In genomic region chr16:57355898-57356414, GRCh38 we compare ENCODE assay signal across 17 cellular contexts. TPM values are rescaled to one million over a fixed set of nuclear protein-coding genes. Genes with fewer than 3 reads are reported as not detected.
DNase-seq lines count a peak whose midpoint lies in the region; ATAC-seq, FAIRE-seq and TF ChIP-seq lines count a peak whose summit lies in the region.
"Had no signal": no experiment of that assay in that cellular context is flagged by ENCODE, and none has a peak within 500 bp of the region (broad histone marks: within the 10 kb centered on the region; RNA-seq: fewer than 3 reads in every experiment).

No MANE protein-coding gene starts in this region.

- H3K9ac ChIP-seq in HepG2 (ENCODE audit: insufficient read depth, low read depth, low read length): no peak overlapping the region
- H3K9ac ChIP-seq: GM23248 had no signal

- H3K27ac Mint-ChIP-seq in osteocyte (ENCODE audit: unreplicated experiment): no peak overlapping the region
- H3K27ac Mint-ChIP-seq: CD4-positive, alpha-beta memory T cell had no signal

- FAIRE-seq in HepG2 (lab: Jason Lieb, UNC): no peak
- FAIRE-seq: A549, G401.6, GM12892, H54 had no signal

- H3K9me3 ChIP-seq in HepG2 (ENCODE audit: low read length) (no peaks in the 10 kb centered on the region), right lobe of liver (no peaks in the 10 kb centered on the region)
- H3K9me3 ChIP-seq: A549, BE2C had no signal

- no peak for TF ChIP-seq CTCF in HepG2 (CRISPR knock-in tag; IDR thresholded peaks at IDR 0.05)
- no peak for TF ChIP-seq CTCF in right lobe of liver (IDR thresholded peaks at IDR 0.05)
- no peak for TF ChIP-seq CTCF in osteocyte (IDR thresholded peaks at IDR 0.05)
- TF ChIP-seq CTCF in brain microvascular endothelial cell (IDR thresholded peaks at IDR 0.05; ENCODE audit: low read depth, low read length, missing control alignments): no peak

- no peak overlapping the region for H2AFZ ChIP-seq in HepG2 (ENCODE audit: low read length)
- H2AFZ ChIP-seq: GM23248 had no signal

- 38% methylated on average over 5 of the region's 5 CpGs for WGBS in HepG2 (ENCODE audit: low lambda C conversion rate)
- WGBS in right lobe of liver (ENCODE audit: insufficient coverage, low coverage, low lambda C conversion rate, missing lambda C conversion rate): 93% methylated on average over 5 of the region's 5 CpGs

- no peak overlapping the region for H3K4me3 Mint-ChIP-seq in osteocyte (ENCODE audit: unreplicated experiment)
- H3K4me3 Mint-ChIP-seq: CD4-positive, alpha-beta memory T cell had no signal

- H3K36me3 Mint-ChIP-seq in osteocyte (ENCODE audit: unreplicated experiment): no peaks in the 10 kb centered on the region
- H3K36me3 Mint-ChIP-seq: CD4-positive, alpha-beta memory T cell had no signal

- H3K4me2 ChIP-seq in HepG2 (ENCODE audit: low read depth, low read length): no peak overlapping the region
- H3K4me2 ChIP-seq: A549 had no signal

- H3K27me3 ChIP-seq in HepG2 (ENCODE audit: control insufficient read depth in 1 of 2, insufficient read depth in 2 of 2, low read length in 2 of 2) (peaks cover 0 to 21% of the 10 kb centered on the region in 2 experiments; a peak in 3 of 5 replicates), right lobe of liver (no peaks in the 10 kb centered on the region), brain microvascular endothelial cell (replicated peaks) (no peaks in the 10 kb centered on the region)
- H3K27me3 ChIP-seq: BE2C had no signal

- intact Hi-C loops in HepG2 (cut with micrococcal nuclease; ENCODE audit: unreplicated experiment) (no loop called here), right lobe of liver (cut with DNase I) (no loop called here)

- ATAC-seq in HepG2 (no peak), right lobe of liver (no peak), GM18867 (IDR thresholded peaks at IDR 0.05; ENCODE audit: unreplicated experiment) (no peak), GM18520 (IDR thresholded peaks at IDR 0.05; ENCODE audit: unreplicated experiment) (no peak)
- ATAC-seq: A549 had no signal

- DNase-seq in HepG2 (ENCODE audit: low spot score) (no peak), right lobe of liver (no peak), islet precursor cell (peak; percentile 11), osteocyte (ENCODE audit: extremely low spot score, unreplicated experiment) (peak; percentile 64), brain microvascular endothelial cell (no peak)
- DNase-seq: BE2C; CD4-positive, alpha-beta memory T cell; GM23248; IMR-90 had no signal

- H3K4me1 Mint-ChIP-seq in osteocyte (ENCODE audit: unreplicated experiment): no peaks in the 10 kb centered on the region
- H3K4me1 Mint-ChIP-seq: CD4-positive, alpha-beta memory T cell had no signal

- in situ Hi-C loops in HepG2 (cut with HindIII; ENCODE audit: extremely low pct_ligation_motif_present, low pct_unique_long_range_greater_than_20kb) (no loop called here), brain microvascular endothelial cell (cut with HindIII; ENCODE audit: low pct_ligation_motif_present, low sequenced_read_pairs) (no loop called here)

- BruUV-seq in HepG2 (replicated peaks; lab: Mats Ljungman, UMichigan): no TSS peak

- H3K27ac ChIP-seq in HepG2 (ENCODE audit: extremely low read length, insufficient read depth, low read length): no peak overlapping the region
- H3K27ac ChIP-seq in right lobe of liver: no peak overlapping the region
- no peak overlapping the region for H3K27ac ChIP-seq in brain microvascular endothelial cell
- H3K27ac ChIP-seq: A549, C4-2B, GM23248 had no signal

- no peak for TF ChIP-seq EP300 in HepG2 (IDR thresholded peaks at IDR 0.05; ENCODE audit: low read depth in 2 of 2, low read length in 2 of 2)
- TF ChIP-seq EP300 in HepG2 (CRISPR knock-in tag; IDR thresholded peaks at IDR 0.05; ENCODE audit: borderline replicate concordance): no peak

- CTCF ChIA-PET in HepG2 (lab: Yijun Ruan, JAX; ENCODE audit: low intra/inter-chr PET ratio, low total read pairs): no interaction called here

- TF ChIP-seq POLR2A in HepG2 (IDR thresholded peaks at IDR 0.05; ENCODE audit: insufficient read depth in 1 of 2, low read depth in 2 of 2, low read length in 2 of 2) (no peak), right lobe of liver (IDR thresholded peaks at IDR 0.05) (no peak)

- peaks cover 36% of the 10 kb centered on the region for H3K27me3 Mint-ChIP-seq in osteocyte (ENCODE audit: unreplicated experiment)

- no peaks in the 10 kb centered on the region for H4K20me1 ChIP-seq in HepG2 (ENCODE audit: insufficient read depth, low read length)

- H3K36me3 ChIP-seq in HepG2 (replicated peaks in 1 of 2; ENCODE audit: control insufficient read depth in 1 of 2, insufficient read depth in 2 of 2, low read length in 2 of 2) (no peaks in the 10 kb centered on the region), right lobe of liver (no peaks in the 10 kb centered on the region), brain microvascular endothelial cell (replicated peaks) (no peaks in the 10 kb centered on the region)
- H3K36me3 ChIP-seq: BE2C had no signal

- POLR2A ChIA-PET in HepG2 (lab: Yijun Ruan, JAX): interaction anchor here (2.0 kb wide), 1 partner anchor 16 kb away, joined by 11 read pairs; the partner anchor contains the start of gene CX3CL1

- H3K4me3 ChIP-seq in HepG2 (replicated peaks in 1 of 3; ENCODE audit: insufficient read depth in 1 of 3, low read depth in 2 of 3, low read length in 3 of 3): no peak overlapping the region
- no peak overlapping the region for H3K4me3 ChIP-seq in right lobe of liver
- no peak overlapping the region for H3K4me3 ChIP-seq in brain microvascular endothelial cell (ENCODE audit: low read depth, low read length)
- H3K4me3 ChIP-seq: A549, GM23248 had no signal

- TF ChIP-seq RAD21 in HepG2 (CRISPR knock-in tag; IDR thresholded peaks at IDR 0.05): no peak

- no peaks in the 10 kb centered on the region for H3K79me2 ChIP-seq in HepG2 (ENCODE audit: insufficient read depth, low read length)

- no peaks in the 10 kb centered on the region for H3K9me3 Mint-ChIP-seq in osteocyte (ENCODE audit: unreplicated experiment)
- H3K9me3 Mint-ChIP-seq: CD4-positive, alpha-beta memory T cell had no signal

- H3K4me1 ChIP-seq in HepG2 (ENCODE audit: insufficient read depth, low read length) (peaks cover 26% of the 10 kb centered on the region), right lobe of liver (no peaks in the 10 kb centered on the region)
- H3K4me1 ChIP-seq: A549, BE2C had no signal

RNA-seq across cellular contexts. Expression of gene CCL22, which starts 2.6 kb away (rescaled TPM):
- total RNA-seq in HepG2 (2016; rRNA removed; fragmentation: Illumina TruSeq; extraction: Trizol): 0.06 TPM in 1 of 2 replicates, not detected in the other
- not detected in 2 replicates for total RNA-seq in HepG2 (2016; cell fraction: cytosol; rRNA removed; fragmentation: Illumina TruSeq; extraction: Trizol; ENCODE audit: low read depth)
- total RNA-seq in HepG2 (2016; cell fraction: insoluble cytoplasmic fraction; rRNA removed; fragmentation: Illumina TruSeq; extraction: Trizol): 0.06 and 0.09 TPM in 2 replicates
- not detected in 2 replicates for total RNA-seq in HepG2 (2016; cell fraction: membrane; rRNA removed; fragmentation: Illumina TruSeq; extraction: Trizol)
- total RNA-seq in HepG2 (2016; cell fraction: nucleus; rRNA removed; fragmentation: Illumina TruSeq; extraction: Trizol): 0.16 TPM in 1 of 2 replicates, not detected in the other
- polyA plus RNA-seq in HepG2 (2011; rRNA removed): 0.04 TPM in 1 of 2 replicates, not detected in the other
- 0.01 and 0.04 TPM in 2 replicates for polyA plus RNA-seq in HepG2 (2011; cell fraction: cytosol; rRNA removed)
- polyA plus RNA-seq in HepG2 (2011; cell fraction: nucleus; rRNA removed): 0.03 TPM in 1 of 2 replicates, not detected in the other
- polyA plus RNA-seq in HepG2 (2012): 0.04 TPM in 1 of 2 replicates, not detected in the other
- 0.05 TPM in 1 of 2 replicates, not detected in the other for polyA plus RNA-seq in HepG2 (2016; cell fraction: cytosol; fragmentation: Illumina TruSeq; extraction: Trizol; ENCODE audit: low read depth)
- polyA plus RNA-seq in HepG2 (2016; cell fraction: insoluble cytoplasmic fraction; fragmentation: Illumina TruSeq; extraction: Trizol; ENCODE audit: low read depth): 0.17 TPM in 1 of 2 replicates, not detected in the other
- 0.06 TPM in 1 of 2 replicates, not detected in the other for polyA plus RNA-seq in HepG2 (2016; cell fraction: membrane; fragmentation: Illumina TruSeq; extraction: Trizol; ENCODE audit: low read depth)
- 0.25 TPM in 1 of 2 replicates, not detected in the other for polyA plus RNA-seq in HepG2 (2016; cell fraction: nucleus; fragmentation: Illumina TruSeq; extraction: Trizol; ENCODE audit: insufficient read depth, low read depth)
- polyA minus RNA-seq in HepG2 (2011; rRNA and poly(A)+ RNA removed; ENCODE audit: low replicate concordance): 0.07 TPM in 1 of 2 replicates, not detected in the other
- not detected in 2 replicates for polyA minus RNA-seq in HepG2 (2011; cell fraction: cytosol; rRNA and poly(A)+ RNA removed)
- polyA minus RNA-seq in HepG2 (2011; cell fraction: nucleus; rRNA and poly(A)+ RNA removed): not detected in 2 replicates
- under 1 TPM in 2 of 6 experiments, not detected in 4; 0.12 to 0.16 TPM for total RNA-seq in right lobe of liver
- total RNA-seq in osteocyte: not detected in 2 replicates
- total RNA-seq: GM23248, IMR-90 had no signal
- polyA plus RNA-seq: A549; AG04450; CD4-positive, alpha-beta memory T cell; IMR-90 had no signal

RNA-seq across cellular contexts. Expression of gene CX3CL1, which starts 16.3 kb away (rescaled TPM):
- total RNA-seq in HepG2 (2016; rRNA removed; fragmentation: Illumina TruSeq; extraction: Trizol) (23.4 and 57.3 TPM in 2 replicates), right lobe of liver (10 to 100 TPM in 3 of 6 experiments, 1 to 10 TPM in 3; 3.3 to 20.5 (median 9.8) TPM), osteocyte (2.3 and 2.6 TPM in 2 replicates)
- total RNA-seq in HepG2 (2016; cell fraction: cytosol; rRNA removed; fragmentation: Illumina TruSeq; extraction: Trizol; ENCODE audit: low read depth): 7.3 and 8.2 TPM in 2 replicates
- 21.6 and 59.9 TPM in 2 replicates for total RNA-seq in HepG2 (2016; cell fraction: insoluble cytoplasmic fraction; rRNA removed; fragmentation: Illumina TruSeq; extraction: Trizol)
- total RNA-seq in HepG2 (2016; cell fraction: membrane; rRNA removed; fragmentation: Illumina TruSeq; extraction: Trizol): 22.2 and 22.7 TPM in 2 replicates
- 62.3 and 70.4 TPM in 2 replicates for total RNA-seq in HepG2 (2016; cell fraction: nucleus; rRNA removed; fragmentation: Illumina TruSeq; extraction: Trizol)
- polyA plus RNA-seq in HepG2 (2011; rRNA removed): 60.8 and 96.8 TPM in 2 replicates
- 56.4 and 56.5 TPM in 2 replicates for polyA plus RNA-seq in HepG2 (2011; cell fraction: cytosol; rRNA removed)
- polyA plus RNA-seq in HepG2 (2011; cell fraction: nucleus; rRNA removed): 79.9 and 86.1 TPM in 2 replicates
- 41.7 and 72.2 TPM in 2 replicates for polyA plus RNA-seq in HepG2 (2012)
- polyA plus RNA-seq in HepG2 (2016; cell fraction: cytosol; fragmentation: Illumina TruSeq; extraction: Trizol; ENCODE audit: low read depth): 7.2 and 7.4 TPM in 2 replicates
- polyA plus RNA-seq in HepG2 (2016; cell fraction: insoluble cytoplasmic fraction; fragmentation: Illumina TruSeq; extraction: Trizol; ENCODE audit: low read depth): 27.9 and 36.9 TPM in 2 replicates
- polyA plus RNA-seq in HepG2 (2016; cell fraction: membrane; fragmentation: Illumina TruSeq; extraction: Trizol; ENCODE audit: low read depth): 15.0 and 15.2 TPM in 2 replicates
- 134 and 147 TPM in 2 replicates for polyA plus RNA-seq in HepG2 (2016; cell fraction: nucleus; fragmentation: Illumina TruSeq; extraction: Trizol; ENCODE audit: insufficient read depth, low read depth)
- 0.19 and 92.7 TPM in 2 replicates for polyA minus RNA-seq in HepG2 (2011; rRNA and poly(A)+ RNA removed; ENCODE audit: low replicate concordance)
- 36.8 and 44.2 TPM in 2 replicates for polyA minus RNA-seq in HepG2 (2011; cell fraction: cytosol; rRNA and poly(A)+ RNA removed)
- polyA minus RNA-seq in HepG2 (2011; cell fraction: nucleus; rRNA and poly(A)+ RNA removed): 38.0 and 38.2 TPM in 2 replicates
- total RNA-seq: CD4-positive, alpha-beta memory T cell; GM23248 had no signal
- polyA plus RNA-seq: CD4-positive, alpha-beta memory T cell; GM23248 had no signal

RNA-seq across cellular contexts. Expression of gene CCL17, which starts 48.6 kb away (rescaled TPM):
- total RNA-seq in HepG2 (2016; rRNA removed; fragmentation: Illumina TruSeq; extraction: Trizol) (not detected in 2 replicates), right lobe of liver (not detected), osteocyte (not detected in 2 replicates)
- total RNA-seq in HepG2 (2016; cell fraction: cytosol; rRNA removed; fragmentation: Illumina TruSeq; extraction: Trizol; ENCODE audit: low read depth): not detected in 2 replicates
- not detected in 2 replicates for total RNA-seq in HepG2 (2016; cell fraction: insoluble cytoplasmic fraction; rRNA removed; fragmentation: Illumina TruSeq; extraction: Trizol)
- not detected in 2 replicates for total RNA-seq in HepG2 (2016; cell fraction: membrane; rRNA removed; fragmentation: Illumina TruSeq; extraction: Trizol)
- total RNA-seq in HepG2 (2016; cell fraction: nucleus; rRNA removed; fragmentation: Illumina TruSeq; extraction: Trizol): not detected in 2 replicates
- not detected in 2 replicates for polyA plus RNA-seq in HepG2 (2011; rRNA removed)
- polyA plus RNA-seq in HepG2 (2011; cell fraction: cytosol; rRNA removed): not detected in 2 replicates
- not detected in 2 replicates for polyA plus RNA-seq in HepG2 (2011; cell fraction: nucleus; rRNA removed)
- not detected in 2 replicates for polyA plus RNA-seq in HepG2 (2012)
- polyA plus RNA-seq in HepG2 (2016; cell fraction: cytosol; fragmentation: Illumina TruSeq; extraction: Trizol; ENCODE audit: low read depth): not detected in 2 replicates
- polyA plus RNA-seq in HepG2 (2016; cell fraction: insoluble cytoplasmic fraction; fragmentation: Illumina TruSeq; extraction: Trizol; ENCODE audit: low read depth): not detected in 2 replicates
- polyA plus RNA-seq in HepG2 (2016; cell fraction: membrane; fragmentation: Illumina TruSeq; extraction: Trizol; ENCODE audit: low read depth): not detected in 2 replicates
- not detected in 2 replicates for polyA plus RNA-seq in HepG2 (2016; cell fraction: nucleus; fragmentation: Illumina TruSeq; extraction: Trizol; ENCODE audit: insufficient read depth, low read depth)
- not detected in 2 replicates for polyA minus RNA-seq in HepG2 (2011; rRNA and poly(A)+ RNA removed; ENCODE audit: low replicate concordance)
- polyA minus RNA-seq in HepG2 (2011; cell fraction: cytosol; rRNA and poly(A)+ RNA removed): not detected in 2 replicates
- not detected in 2 replicates for polyA minus RNA-seq in HepG2 (2011; cell fraction: nucleus; rRNA and poly(A)+ RNA removed)
- total RNA-seq: CD4-positive, alpha-beta memory T cell; GM23248; IMR-90 had no signal
- polyA plus RNA-seq: A549; AG04450; CD4-positive, alpha-beta memory T cell; GM23248; IMR-90 had no signal

Comparison
In these comparisons a context has a peak if more than half of its experiments do, and no peak if none do; other contexts are left out.
1. DNase-seq: peak in islet precursor cell (single experiment) and osteocyte (single experiment); none in HepG2 (single experiment), right lobe of liver (0 of 3) and brain microvascular endothelial cell (single experiment).